ENCODE assay signal across 8 cellular contexts in the genomic region with DNA sequence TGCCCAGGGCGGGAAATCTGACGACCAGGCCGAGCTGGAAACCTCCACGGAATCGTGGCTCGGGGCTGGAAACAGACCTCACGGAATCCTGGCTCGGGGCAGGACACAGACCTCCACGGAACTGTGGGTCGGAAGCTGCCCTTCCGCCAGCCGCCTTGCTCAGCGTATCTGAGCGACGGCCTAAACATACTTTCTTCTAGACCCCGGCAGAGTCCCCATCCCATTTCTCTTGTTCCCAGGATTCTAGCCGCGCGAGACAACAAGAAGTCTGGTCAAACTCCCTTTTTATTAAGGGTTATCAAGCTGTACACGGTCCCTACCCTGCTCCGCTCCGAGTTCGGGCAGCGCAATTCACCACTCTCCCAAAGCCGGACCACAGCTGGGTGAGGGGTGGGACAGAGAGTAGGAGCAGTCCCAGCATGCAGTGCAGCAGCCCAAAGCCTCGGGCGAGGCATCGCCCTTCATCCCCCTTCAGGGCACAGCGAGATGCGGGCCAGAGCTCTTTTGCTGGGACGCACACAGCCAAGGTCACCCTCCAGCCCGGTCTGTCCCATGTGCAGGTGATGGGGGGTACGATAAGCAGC. TPM values are rescaled to one million over a fixed set of nuclear protein-coding genes. Genes with fewer than 3 reads are reported as not detected.
A peak's percentile ranks its signal among the peaks of the same experiment; 100 is the strongest.
DNase-seq lines count a peak whose midpoint lies in the region; ATAC-seq and TF ChIP-seq lines count a peak whose summit lies in the region.

No MANE protein-coding gene starts in this region.

- peak overlapping the region; percentile 51 for H3K27ac ChIP-seq in effector memory CD4-positive, alpha-beta T cell (ENCODE audit: insufficient read depth, low read length, poor library complexity, severe bottlenecking)

- in situ Hi-C loops in KBM-7 (cut with MboI; ENCODE audit: low pct_unique_long_range_greater_than_20kb, low sequenced_read_pairs), result no loop called here

- no peaks in the 10 kb centered on the region for H4K20me1 ChIP-seq in Loucy (ENCODE audit: insufficient read depth, low read length, poor library complexity, severe bottlenecking)

- H3K27me3 ChIP-seq in BJ (ENCODE audit: control insufficient read depth, insufficient read depth, low read length), result no peaks in the 10 kb centered on the region
- no peaks in the 10 kb centered on the region for H3K27me3 ChIP-seq in Loucy (ENCODE audit: insufficient read depth, low read length, poor library complexity, severe bottlenecking)
- H3K27me3 ChIP-seq in effector memory CD4-positive, alpha-beta T cell (replicated peaks; ENCODE audit: control insufficient read depth, insufficient read depth, low read length, poor library complexity, severe bottlenecking), result no peaks in the 10 kb centered on the region

- H3F3A ChIP-seq in Loucy (ENCODE audit: low read depth), result no peaks in the 10 kb centered on the region

- peak overlapping the region; percentile 60 for H3K4me2 ChIP-seq in Loucy (ENCODE audit: low read depth, low read length, poor library complexity, severe bottlenecking)

- peak overlapping the region; percentile 83 for H3K27ac Mint-ChIP-seq in nephron progenitor cell

- no peak overlapping the region for H3K9ac ChIP-seq in Loucy (ENCODE audit: low read depth, low read length, poor library complexity, severe bottlenecking)

- H3K79me2 ChIP-seq in Loucy (ENCODE audit: insufficient read depth, low read length), result no peaks in the 10 kb centered on the region

- H3K27me3 Mint-ChIP-seq in nephron progenitor cell (ENCODE audit: low read depth, poor library complexity), result no peaks in the 10 kb centered on the region

- H3K4me1 ChIP-seq in Loucy (ENCODE audit: insufficient read depth, low read length, poor library complexity, severe bottlenecking), result peaks cover 10% of the 10 kb centered on the region
- H3K4me1 ChIP-seq in effector memory CD4-positive, alpha-beta T cell (ENCODE audit: control insufficient read depth, insufficient read depth, low read length, poor library complexity, severe bottlenecking), result peaks cover 17% of the 10 kb centered on the region

- H3K36me3 ChIP-seq in BJ (ENCODE audit: control insufficient read depth, insufficient read depth, low read length) (peaks cover 44% of the 10 kb centered on the region), Loucy (ENCODE audit: insufficient read depth, low read length) (peaks cover 37% of the 10 kb centered on the region; the same call in 1 of the 2 replicates)
- H3K36me3 ChIP-seq in effector memory CD4-positive, alpha-beta T cell (ENCODE audit: control insufficient read depth, insufficient read depth, low read length), result peaks cover 35% of the 10 kb centered on the region

- CTCF ChIA-PET in BJ (lab: Yijun Ruan, JAX), result interaction anchor here (0.7 to 2.3 kb wide), 9 partner anchors 8 to 1662 kb away, joined by 3 to 13 read pairs (median 3); partner anchors contain the start of genes DNAJB2 and NHEJ1

- POLR2A ChIA-PET in BJ (lab: Charles Lee), result interaction anchor here (0.8 kb wide), 1 partner anchor 12 kb away, joined by 3 read pairs; the partner anchor contains the start of gene ZFAND2B

- DNase-seq in BJ (ENCODE audit: low read depth), result no peak
- no peak for DNase-seq in effector memory CD4-positive, alpha-beta T cell
- peak; percentile 20 for DNase-seq in nephron progenitor cell
- no peak for DNase-seq in occipital lobe (lab: John Stamatoyannopoulos, UW)
- DNase-seq in RPMI8226, result no peak
- DNase-seq in KBM-7, result no peak

- peak overlapping the region; percentile 67 for H3K4me3 Mint-ChIP-seq in nephron progenitor cell

- H3K4me3 ChIP-seq in BJ (ENCODE audit: low read depth, low read length) (peak overlapping the region; percentile 43), Loucy (ENCODE audit: low read length, poor library complexity, severe bottlenecking) (peak overlapping the region; percentile 33)
- H3K4me3 ChIP-seq in effector memory CD4-positive, alpha-beta T cell (ENCODE audit: insufficient read depth, low read depth, low read length, poor library complexity, severe bottlenecking), result peak overlapping the region; percentile 73

- no peak for ATAC-seq in GM21526 (IDR thresholded peaks at IDR 0.05; ENCODE audit: low FRiP score, unreplicated experiment)

- no peak for TF ChIP-seq CTCF in BJ (IDR thresholded peaks at IDR 0.05; ENCODE audit: insufficient read depth, low read depth, low read length)
- TF ChIP-seq CTCF in Loucy (conservative IDR thresholded peaks at IDR 0.05; ENCODE audit: low read length), result no peak
- TF ChIP-seq CTCF in nephron progenitor cell (IDR thresholded peaks at IDR 0.05), result no peak

- no peaks in the 10 kb centered on the region for H3K9me3 ChIP-seq in Loucy (ENCODE audit: insufficient read depth, low read depth, low read length)
- H3K9me3 ChIP-seq in effector memory CD4-positive, alpha-beta T cell (ENCODE audit: control insufficient read depth, low read length), result no peaks in the 10 kb centered on the region

- H3K9me3 Mint-ChIP-seq in nephron progenitor cell, result no peaks in the 10 kb centered on the region

- H2AFZ ChIP-seq in Loucy (ENCODE audit: low read length), result no peak overlapping the region

- H3K4me1 Mint-ChIP-seq in nephron progenitor cell, result peaks cover 22% of the 10 kb centered on the region

- no peaks in the 10 kb centered on the region for H3K9me2 ChIP-seq in Loucy (replicated peaks; ENCODE audit: low read depth, low read length)

- peaks cover 33% of the 10 kb centered on the region for H3K36me3 Mint-ChIP-seq in nephron progenitor cell (ENCODE audit: low read depth)

RNA-seq across cellular contexts. Expression of gene ABCB6, which starts 0.4 kb away (rescaled TPM):
- polyA plus RNA-seq in BJ (2011; rRNA removed), result 20.3 and 33.4 TPM in 2 replicates
- polyA minus RNA-seq in BJ (2011; rRNA and poly(A)+ RNA removed), result 21.8 and 33.4 TPM in 2 replicates
- 32.0 TPM for total RNA-seq in occipital lobe

RNA-seq across cellular contexts. Expression of gene ATG9A, which starts 10.2 kb away (rescaled TPM):
- polyA plus RNA-seq in BJ (2011; rRNA removed), result 105 and 132 TPM in 2 replicates
- polyA minus RNA-seq in BJ (2011; rRNA and poly(A)+ RNA removed), result 88.2 and 124 TPM in 2 replicates
- total RNA-seq in occipital lobe, result 24.5 TPM

RNA-seq across cellular contexts. Expression of gene ANKZF1, which starts 10.4 kb away (rescaled TPM):
- 30.0 and 37.7 TPM in 2 replicates for polyA plus RNA-seq in BJ (2011; rRNA removed)
- 13.7 and 19.5 TPM in 2 replicates for polyA minus RNA-seq in BJ (2011; rRNA and poly(A)+ RNA removed)
- 40.4 TPM for total RNA-seq in occipital lobe

RNA-seq across cellular contexts. Expression of gene ZFAND2B, which starts 12.6 kb away (rescaled TPM):
- 45.6 and 62.9 TPM in 2 replicates for polyA plus RNA-seq in BJ (2011; rRNA removed)
- polyA minus RNA-seq in BJ (2011; rRNA and poly(A)+ RNA removed), result 20.3 and 46.2 TPM in 2 replicates
- total RNA-seq in occipital lobe, result 14.5 TPM

RNA-seq across cellular contexts. Expression of gene GLB1L, which starts 26.0 kb away (rescaled TPM):
- 9.4 and 9.5 TPM in 2 replicates for polyA plus RNA-seq in BJ (2011; rRNA removed)
- 2.9 and 3.3 TPM in 2 replicates for polyA minus RNA-seq in BJ (2011; rRNA and poly(A)+ RNA removed)
- 2.7 TPM for total RNA-seq in occipital lobe
